ENCODE assay signal across 9 cellular contexts in genomic region chr12:92973614-92974013, GRCh38. TPM values are rescaled to one million over a fixed set of nuclear protein-coding genes. Genes with fewer than 3 reads are reported as not detected.
DNase-seq lines count a peak whose midpoint lies in the region; ATAC-seq lines count a peak whose summit lies in the region.
"Had no signal": no experiment of that assay in that cellular context is flagged by ENCODE, and none has a peak within 500 bp of the region (broad histone marks: within the 10 kb centered on the region; RNA-seq: fewer than 3 reads in every experiment).

No MANE protein-coding gene starts in this region.

- DNase-seq in AG20443 (ENCODE audit: low spot score), result peak; percentile 37
- peak; percentile 29 for DNase-seq in HT1080 (ENCODE audit: low read depth)
- DNase-seq in epithelial cell of prostate (ENCODE audit: low read depth, low spot score), result peak; percentile 100
- no peak for DNase-seq in NCI-H510A (lab: John Stamatoyannopoulos, UW)
- no peak for DNase-seq in NCI-H2171 (lab: John Stamatoyannopoulos, UW)
- DNase-seq in NCI-H2196 treated with DMSO at 0.1 percent for 48 hours (lab: John Stamatoyannopoulos, UW; ENCODE audit: unreplicated experiment), result no peak
- DNase-seq: SHP77 had no signal

- ATAC-seq in GM19452 (IDR thresholded peaks at IDR 0.05; ENCODE audit: unreplicated experiment) (peak; percentile 51), GM21737 (IDR thresholded peaks at IDR 0.05; ENCODE audit: unreplicated experiment) (no peak)

- H3K27ac ChIP-seq in epithelial cell of prostate, result peak overlapping the region; percentile 93

RNA-seq across cellular contexts. Expression of gene EEA1, which starts 44.5 kb away (rescaled TPM):
- total RNA-seq in HT1080 (2014; rRNA removed; shearing (Covaris generic)), result 9.0 and 12.1 TPM in 2 replicates
- polyA plus RNA-seq in HT1080 (2015; cell fraction: cytosol; rRNA removed), result 7.7 and 12.1 TPM in 2 replicates
- polyA plus RNA-seq in HT1080 (2015; cell fraction: nucleus; rRNA removed), result 23.4 and 25.2 TPM in 2 replicates

Comparison
In these comparisons a context has a peak if more than half of its experiments do, and no peak if none do; other contexts are left out.
1. DNase-seq: peak in AG20443 (single experiment), HT1080 (single experiment) and epithelial cell of prostate (single experiment); none in NCI-H510A (single experiment), NCI-H2171 (single experiment) and NCI-H2196 treated with DMSO at 0.1 percent for 48 hours (single experiment).